Comparison of ENCODE assay signal across 8 cellular contexts in the genomic region with DNA sequence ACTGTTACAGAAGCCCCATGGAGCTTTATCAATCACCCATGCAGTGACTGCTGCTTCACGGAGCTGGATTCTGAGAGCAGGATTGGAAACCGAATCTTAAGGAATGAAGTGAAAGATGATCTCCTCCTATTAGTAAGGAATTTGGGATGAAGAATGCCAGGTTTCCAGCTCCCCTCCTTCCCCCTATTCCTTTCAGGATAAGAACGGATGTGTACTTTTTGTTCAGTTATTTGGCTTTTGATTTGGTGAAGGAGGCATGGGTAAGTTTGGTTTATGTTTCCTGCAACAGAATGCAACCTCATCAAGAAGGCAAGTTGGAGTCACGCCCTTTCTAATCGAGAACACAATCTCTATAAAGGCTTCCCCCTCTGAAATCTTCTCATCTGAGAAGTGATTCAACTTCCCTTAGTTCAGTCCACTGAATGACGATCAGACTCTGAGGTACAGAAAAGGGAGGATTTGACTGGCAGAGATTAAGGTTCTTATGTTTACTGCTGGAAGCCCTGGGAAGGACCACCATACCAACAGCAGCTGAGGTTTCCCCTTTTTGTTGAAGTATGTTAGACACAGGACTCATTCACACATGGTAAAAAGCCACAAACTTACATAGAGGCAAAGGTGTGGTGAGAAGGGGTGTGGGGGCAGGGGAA. TPM values are rescaled to one million over a fixed set of nuclear protein-coding genes. Genes with fewer than 3 reads are reported as not detected.
DNase-seq lines count a peak whose midpoint lies in the region; ATAC-seq and TF ChIP-seq lines count a peak whose summit lies in the region.

No MANE protein-coding gene starts in this region.

- peak; percentile 83 to 87 for ATAC-seq in activated naive CD4-positive, alpha-beta T cell treated with anti-CD3 and anti-CD28 coated beads, Interleukin-2, amount 50 U/mL, for 72 hours
- no peak for ATAC-seq in thoracic aorta (ENCODE audit: insufficient number of reproducible peaks, low FRiP score, low read depth)

- BruUV-seq in OCI-LY7 (replicated peaks; lab: Mats Ljungman, UMichigan): no TSS peak

- H3K79me2 ChIP-seq in OCI-LY7 (ENCODE audit: insufficient read depth, low read depth, low read length): peaks cover 6% of the 10 kb centered on the region; the same call in 1 of the 2 replicates

- H3K4me3 ChIP-seq in thoracic aorta (peak overlapping the region; percentile 29), OCI-LY7 (ENCODE audit: low read depth, low read length, poor library complexity, severe bottlenecking) (no peak overlapping the region)

- peak overlapping the region; percentile 76 to 89 for H3K27ac ChIP-seq in thoracic aorta
- no peak overlapping the region for H3K27ac ChIP-seq in OCI-LY7 (ENCODE audit: low read depth, low read length, poor library complexity, severe bottlenecking)

- H3K9me3 ChIP-seq in thoracic aorta: no peaks in the 10 kb centered on the region
- H3K9me3 ChIP-seq in OCI-LY7 (ENCODE audit: low read length): no peaks in the 10 kb centered on the region

- H4K20me1 ChIP-seq in OCI-LY7 (ENCODE audit: insufficient read depth, low read length): 0 out of 2 replicates have a peak, but pooled peaks cover 10% of the 10 kb centered on the region

- H3K27ac Mint-ChIP-seq in activated naive CD4-positive, alpha-beta T cell treated with anti-CD3 and anti-CD28 coated beads, Interleukin-2, amount 50 U/mL, for 72 hours: peak overlapping the region; percentile 76 to 82
- peak overlapping the region; percentile 86 to 96 (median 90) for H3K27ac Mint-ChIP-seq in immature natural killer cell

- peaks cover 0 to 6% (median 2%) of the 10 kb centered on the region in 3 donors for H3K27me3 Mint-ChIP-seq in immature natural killer cell (ENCODE audit: low read depth in 3 of 3)

- no peaks in the 10 kb centered on the region for H3K9me2 ChIP-seq in OCI-LY7 (ENCODE audit: insufficient read depth, low read length)

- no peak overlapping the region for H2AFZ ChIP-seq in OCI-LY7 (ENCODE audit: low read length)

- CTCF ChIA-PET in OCI-LY7 (lab: Charles Lee; ENCODE audit: unreplicated experiment): no interaction called here

- H3K9me3 Mint-ChIP-seq in activated naive CD4-positive, alpha-beta T cell treated with anti-CD3 and anti-CD28 coated beads, Interleukin-2, amount 50 U/mL, for 72 hours: no peaks in the 10 kb centered on the region
- H3K9me3 Mint-ChIP-seq in immature natural killer cell: no peaks in the 10 kb centered on the region

- intact Hi-C loops in OCI-LY7 (cut with micrococcal nuclease; ENCODE audit: unreplicated experiment): no loop called here

- POLR2A ChIA-PET in OCI-LY7 (lab: Charles Lee): no interaction called here

- H3K36me3 ChIP-seq in thoracic aorta (peaks cover 3% of the 10 kb centered on the region), OCI-LY7 (ENCODE audit: insufficient read depth, low read length) (peaks cover 9% of the 10 kb centered on the region; the same call in 1 of the 2 replicates)

- H3K4me3 Mint-ChIP-seq in immature natural killer cell: peak overlapping the region; percentile 78 to 88 (median 82)

- H3K4me2 ChIP-seq in OCI-LY7 (ENCODE audit: low read length): no peak overlapping the region

- DNase-seq in stimulated activated CD4-positive, alpha-beta T cell treated with anti-CD3 and anti-CD28 coated beads, Interleukin-4, amount 100 ng/mL, for 24 hours: peak; percentile 39
- DNase-seq in stimulated activated CD4-positive, alpha-beta T cell treated with anti-CD3 and anti-CD28 coated beads, Interleukin-1b, Interleukin-23, amount 100 ng/mL, for 48 hours: no peak
- DNase-seq in activated naive CD4-positive, alpha-beta T cell treated with anti-CD3 and anti-CD28 coated beads, Interleukin-2, amount 50 U/mL, for 72 hours (ENCODE audit: low spot score in 2 of 2): peak in 1 of 2 donors; percentile 26
- DNase-seq in immature natural killer cell (peak; percentile 59 to 71 (median 66)), thoracic aorta (ENCODE audit: low spot score) (no peak), OCI-LY7 (ENCODE audit: low spot score) (no peak), NCI-H1694 treated with DMSO at 0.1 percent for 48 hours (lab: John Stamatoyannopoulos, UW) (no peak), NCI-H146 treated with DMSO at 0.1 percent for 48 hours (lab: John Stamatoyannopoulos, UW; ENCODE audit: unreplicated experiment) (no peak)

- no peak for TF ChIP-seq CTCF in thoracic aorta (IDR thresholded peaks at IDR 0.05)
- no peak for TF ChIP-seq CTCF in OCI-LY7 (conservative IDR thresholded peaks at IDR 0.05; ENCODE audit: low read length)

- peaks cover 6 to 13% of the 10 kb centered on the region in 2 donors for H3K36me3 Mint-ChIP-seq in activated naive CD4-positive, alpha-beta T cell treated with anti-CD3 and anti-CD28 coated beads, Interleukin-2, amount 50 U/mL, for 72 hours
- peaks cover 2 to 10% (median 5%) of the 10 kb centered on the region in 3 donors for H3K36me3 Mint-ChIP-seq in immature natural killer cell

- H3K27me3 ChIP-seq in thoracic aorta (replicated peaks; ENCODE audit: insufficient read depth): no peaks in the 10 kb centered on the region

- H3K4me1 ChIP-seq in thoracic aorta (ENCODE audit: control insufficient read depth in 1 of 2, low read depth in 2 of 2) (peaks cover 57 to 84% of the 10 kb centered on the region in 2 donors), OCI-LY7 (ENCODE audit: insufficient read depth, low read length, poor library complexity, severe bottlenecking) (peaks cover 39% of the 10 kb centered on the region)

- H3K4me1 Mint-ChIP-seq in immature natural killer cell: peaks cover 81 to 93% of the 10 kb centered on the region in 2 donors

RNA-seq across cellular contexts. Expression of gene ELMO2, which starts 5.5 kb away (rescaled TPM):
- total RNA-seq in activated naive CD4-positive, alpha-beta T cell treated with anti-CD3 and anti-CD28 coated beads, Interleukin-2, amount 50 U/mL, for 72 hours: 10 to 100 TPM; 50.8 to 57.0 TPM
- polyA plus RNA-seq in immature natural killer cell: 100 to 1,000 TPM in 1 of 3 donors, 10 to 100 TPM in 2; 50.7 to 107 (median 98.7) TPM
- total RNA-seq in thoracic aorta (10 to 100 TPM; 50.1 to 55.2 TPM), OCI-LY7 (2022) (33.5 and 36.4 TPM in 2 replicates)
- 16.0 and 18.9 TPM in 2 replicates for total RNA-seq in OCI-LY7 (2014; rRNA removed; shearing (Covaris generic))

Comparison
In these comparisons a context has a peak if more than half of its experiments do, and no peak if none do; other contexts are left out.
1. DNase-seq: peak in stimulated activated CD4-positive, alpha-beta T cell treated with anti-CD3 and anti-CD28 coated beads, Interleukin-4, amount 100 ng/mL, for 24 hours (single experiment) and immature natural killer cell (3 of 3); none in stimulated activated CD4-positive, alpha-beta T cell treated with anti-CD3 and anti-CD28 coated beads, Interleukin-1b, Interleukin-23, amount 100 ng/mL, for 48 hours (single experiment), thoracic aorta (single experiment), OCI-LY7 (single experiment), NCI-H1694 treated with DMSO at 0.1 percent for 48 hours (single experiment) and NCI-H146 treated with DMSO at 0.1 percent for 48 hours (single experiment).